7 cellular contexts compared by ENCODE assay signal in genomic region chr3:12194669-12195161, GRCh38. TPM values are rescaled to one million over a fixed set of nuclear protein-coding genes. Genes with fewer than 3 reads are reported as not detected.
DNase-seq lines count a peak whose midpoint lies in the region; ATAC-seq and TF ChIP-seq lines count a peak whose summit lies in the region.

No MANE protein-coding gene starts in this region.

- peak overlapping the region; percentile 24 for H3K9ac ChIP-seq in skeletal muscle satellite cell (ENCODE audit: low read depth, low read length)

- peak overlapping the region; percentile 63 for H3K4me2 ChIP-seq in skeletal muscle satellite cell (ENCODE audit: low read length)

- H3K27me3 ChIP-seq in skeletal muscle satellite cell (ENCODE audit: control insufficient read depth, insufficient read depth, low read length) (no peaks in the 10 kb centered on the region), gastrocnemius medialis (no peaks in the 10 kb centered on the region)

- H3K4me3 ChIP-seq in skeletal muscle satellite cell (ENCODE audit: low read length) (no peak overlapping the region), gastrocnemius medialis (no peak overlapping the region)

- no peak for TF ChIP-seq POLR2A in gastrocnemius medialis (IDR thresholded peaks at IDR 0.05)

- H3K36me3 ChIP-seq in skeletal muscle satellite cell (ENCODE audit: insufficient read depth, low read length) (no peaks in the 10 kb centered on the region), gastrocnemius medialis (no peaks in the 10 kb centered on the region)

- H3K4me1 ChIP-seq in skeletal muscle satellite cell (ENCODE audit: control insufficient read depth, insufficient read depth, low read length) (peaks cover 40% of the 10 kb centered on the region), gastrocnemius medialis (peaks cover 7% of the 10 kb centered on the region in 2 donors)

- H3K9me3 ChIP-seq in skeletal muscle satellite cell (replicated peaks; ENCODE audit: low read length) (no peaks in the 10 kb centered on the region), gastrocnemius medialis (no peaks in the 10 kb centered on the region)

- TF ChIP-seq CTCF in GM13977 (IDR thresholded peaks at IDR 0.05; ENCODE audit: extremely low read depth, insufficient read depth, missing control alignments) (peak; percentile 72), gastrocnemius medialis (IDR thresholded peaks at IDR 0.05 in 4 of 5, conservative IDR thresholded peaks at IDR 0.05 in 1 of 5) (no peak)

- intact Hi-C loops in gastrocnemius medialis (cut with DNase I; ENCODE audit: low total_unique reads): no loop called here

- peak; percentile 76 for ATAC-seq in GM21526 (IDR thresholded peaks at IDR 0.05; ENCODE audit: low FRiP score, unreplicated experiment)
- ATAC-seq in gastrocnemius medialis: no peak

- in situ Hi-C loops in GM13977 (cut with MboI; ENCODE audit: low pct_unique_long_range_greater_than_20kb, low sequenced_read_pairs, unreplicated experiment): no loop called here
- in situ Hi-C loops in gastrocnemius medialis (cut with MboI; ENCODE audit: low sequenced_read_pairs in 4 of 4): no loop called here

- peak overlapping the region; percentile 10 for H3K27ac ChIP-seq in angular gyrus (ENCODE audit: low read depth, low read length)
- no peak overlapping the region for H3K27ac ChIP-seq in gastrocnemius medialis

- DNase-seq in GM13977 (ENCODE audit: low spot score) (no peak), HuH-7.5 (ENCODE audit: low spot score) (peak; percentile 67), gastrocnemius medialis (no peak), midbrain (lab: John Stamatoyannopoulos, UW) (no peak)

RNA-seq across cellular contexts. Expression of gene TIMP4, which starts 36.0 kb away (rescaled TPM):
- 18.5 and 21.2 TPM in 2 replicates for total RNA-seq in skeletal muscle satellite cell (2012; rRNA removed)
- 10 to 100 TPM; 15.9 to 29.7 (median 22.5) TPM for total RNA-seq in gastrocnemius medialis
